ENCODE assay signal across 1 cellular context in the genomic region with DNA sequence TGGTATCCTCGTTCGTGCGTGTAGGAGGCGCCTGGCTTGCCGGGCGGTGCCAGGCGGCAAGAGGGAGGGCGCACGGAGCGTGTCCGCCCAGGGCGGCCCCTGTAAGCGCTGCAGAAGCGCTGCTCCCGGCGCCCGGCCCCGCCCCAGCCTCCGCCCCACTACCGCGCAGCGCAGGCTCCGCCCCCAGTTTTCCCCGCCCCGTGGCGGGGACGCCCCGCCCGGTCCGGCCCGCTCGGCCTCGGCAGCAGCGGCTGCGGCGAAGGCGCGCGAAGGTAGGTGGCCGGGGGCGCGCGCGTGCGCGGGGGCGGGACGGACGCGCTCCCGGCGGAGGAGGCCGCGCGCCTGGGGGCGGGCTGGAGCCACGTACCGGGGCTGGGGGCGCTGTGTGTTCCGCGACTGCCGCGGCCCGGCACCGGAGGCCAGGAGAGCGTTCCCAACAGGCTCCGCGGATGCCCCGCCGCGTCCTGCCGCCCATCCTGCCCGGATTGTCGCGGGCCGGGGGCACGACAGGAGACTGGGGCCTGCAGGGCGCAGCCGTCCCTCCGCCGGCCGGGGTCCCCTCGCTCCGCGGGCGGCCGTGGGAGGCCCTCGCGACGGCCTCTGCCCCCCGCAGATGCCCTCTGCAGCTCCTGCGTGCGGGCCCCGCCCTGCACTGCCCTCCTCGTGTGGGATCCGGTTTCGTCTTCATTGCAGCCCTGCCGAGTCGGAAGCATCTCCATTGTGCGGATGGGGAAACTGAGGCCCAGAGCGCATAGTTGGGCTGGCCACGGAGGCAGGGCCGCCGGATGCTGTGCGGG.
TF ChIP-seq lines count a peak whose summit lies in the region.

No MANE protein-coding gene starts in this region.

TF ChIP-seq in HepG2, 621 proteins besides CTCF, POLR2A, EP300 and RAD21 (continued from another document and continues in another):
- TF ChIP-seq, protein P1, sequence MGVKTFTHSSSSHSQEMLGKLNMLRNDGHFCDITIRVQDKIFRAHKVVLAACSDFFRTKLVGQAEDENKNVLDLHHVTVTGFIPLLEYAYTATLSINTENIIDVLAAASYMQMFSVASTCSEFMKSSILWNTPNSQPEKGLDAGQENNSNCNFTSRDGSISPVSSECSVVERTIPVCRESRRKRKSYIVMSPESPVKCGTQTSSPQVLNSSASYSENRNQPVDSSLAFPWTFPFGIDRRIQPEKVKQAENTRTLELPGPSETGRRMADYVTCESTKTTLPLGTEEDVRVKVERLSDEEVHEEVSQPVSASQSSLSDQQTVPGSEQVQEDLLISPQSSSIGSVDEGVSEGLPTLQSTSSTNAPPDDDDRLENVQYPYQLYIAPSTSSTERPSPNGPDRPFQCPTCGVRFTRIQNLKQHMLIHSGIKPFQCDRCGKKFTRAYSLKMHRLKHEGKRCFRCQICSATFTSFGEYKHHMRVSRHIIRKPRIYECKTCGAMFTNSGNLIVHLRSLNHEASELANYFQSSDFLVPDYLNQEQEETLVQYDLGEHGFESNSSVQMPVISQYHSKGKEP (CRISPR knock-in tag; IDR thresholded peaks at IDR 0.05), result no peak
- TF ChIP-seq FOXA3 (CRISPR knock-in tag; IDR thresholded peaks at IDR 0.05) (no peak), ZNF530 (CRISPR knock-in tag; IDR thresholded peaks at IDR 0.05; ENCODE audit: low read depth) (no peak), HNRNPH1 (optimal IDR thresholded peaks at IDR 0.05; ENCODE audit: low read depth, low read length) (no peak), THAP11 (CRISPR knock-in tag; IDR thresholded peaks at IDR 0.05) (no peak), ZNF879 (CRISPR knock-in tag; IDR thresholded peaks at IDR 0.05) (no peak), KAT7 (CRISPR knock-in tag; IDR thresholded peaks at IDR 0.05; ENCODE audit: borderline replicate concordance) (no peak), ZNF121 (CRISPR knock-in tag; IDR thresholded peaks at IDR 0.05) (no peak), ZMYM3 (CRISPR knock-in tag; IDR thresholded peaks at IDR 0.05) (peak; percentile 73; the same call in 1 of the 2 replicates), DNMT3B (CRISPR knock-in tag; conservative IDR thresholded peaks at IDR 0.05) (no peak), CHD2 (IDR thresholded peaks at IDR 0.05; ENCODE audit: low read depth, low read length) (no peak), TCF12 (IDR thresholded peaks at IDR 0.05) (no peak), TCF12 (CRISPR knock-in tag; IDR thresholded peaks at IDR 0.05) (0 out of 2 replicates have a peak, but pooled peaks have one; percentile 42), EEA1 (CRISPR knock-in tag; IDR thresholded peaks at IDR 0.05; ENCODE audit: borderline replicate concordance) (no peak; the same call in 1 of the 2 replicates), ZNF292 (CRISPR knock-in tag; IDR thresholded peaks at IDR 0.05; ENCODE audit: borderline replicate concordance, low read depth) (no peak), MAFF (IDR thresholded peaks at IDR 0.05; ENCODE audit: low read depth, low read length) (no peak), MXD4 (CRISPR knock-in tag; IDR thresholded peaks at IDR 0.05) (peak; percentile 36; the same call in 1 of the 2 replicates), CCAR2 (optimal IDR thresholded peaks at IDR 0.05; ENCODE audit: low read depth, low read length) (no peak), KLF15 (CRISPR knock-in tag; IDR thresholded peaks at IDR 0.05; ENCODE audit: borderline replicate concordance) (no peak), IKZF1 (IDR thresholded peaks at IDR 0.05) (no peak), ZNF780A (CRISPR knock-in tag; IDR thresholded peaks at IDR 0.05) (no peak), POLR2AphosphoS5 (IDR thresholded peaks at IDR 0.05; ENCODE audit: low read depth, low read length) (peak; percentile 33; the same call in 1 of the 2 replicates), ZNF83 (CRISPR knock-in tag; IDR thresholded peaks at IDR 0.05; ENCODE audit: borderline replicate concordance) (no peak), ARID2 (CRISPR knock-in tag; IDR thresholded peaks at IDR 0.05; ENCODE audit: borderline replicate concordance) (no peak), RARG (CRISPR knock-in tag; IDR thresholded peaks at IDR 0.05; ENCODE audit: low read depth) (no peak), IKZF4 (CRISPR knock-in tag; IDR thresholded peaks at IDR 0.05; ENCODE audit: borderline replicate concordance, low read depth, not compliant biosample characterization) (no peak), ZNF878 (CRISPR knock-in tag; IDR thresholded peaks at IDR 0.05) (no peak), SIX1 (CRISPR knock-in tag; IDR thresholded peaks at IDR 0.05; ENCODE audit: borderline replicate concordance) (no peak), ZBTB7B (CRISPR knock-in tag; IDR thresholded peaks at IDR 0.05) (no peak), ZNF510 (CRISPR knock-in tag; IDR thresholded peaks at IDR 0.05; ENCODE audit: low read depth) (no peak), ATF7-NPFF (CRISPR knock-in tag; IDR thresholded peaks at IDR 0.05; ENCODE audit: low read depth) (peak; percentile 64; the same call in 1 of the 2 replicates), RFXANK (CRISPR knock-in tag; IDR thresholded peaks at IDR 0.05) (no peak), ZBTB21 (CRISPR knock-in tag; IDR thresholded peaks at IDR 0.05) (no peak), KMT2A (CRISPR knock-in tag; IDR thresholded peaks at IDR 0.05) (no peak), ZNF724P (CRISPR knock-in tag; IDR thresholded peaks at IDR 0.05; ENCODE audit: borderline replicate concordance) (peak; percentile 15; the same call in 1 of the 2 replicates), CENPX (CRISPR knock-in tag; IDR thresholded peaks at IDR 0.05) (no peak), WIZ (CRISPR knock-in tag; IDR thresholded peaks at IDR 0.05) (no peak), SP4 (CRISPR knock-in tag; IDR thresholded peaks at IDR 0.05) (peak; percentile 81), DMAP1 (CRISPR knock-in tag; IDR thresholded peaks at IDR 0.05) (0 out of 2 replicates have a peak, but pooled peaks have one; percentile 25), ATF7 (IDR thresholded peaks at IDR 0.05) (no peak), ATF7 (CRISPR knock-in tag; IDR thresholded peaks at IDR 0.05) (no peak), ZNF570 (CRISPR knock-in tag; IDR thresholded peaks at IDR 0.05; ENCODE audit: borderline replicate concordance) (no peak), ZNF563 (CRISPR knock-in tag; IDR thresholded peaks at IDR 0.05) (peak; percentile 70; the same call in 1 of the 2 replicates), ZFP36 (IDR thresholded peaks at IDR 0.05; ENCODE audit: borderline replicate concordance, low read depth, low read length, partially characterized antibody) (no peak), KAT8 (CRISPR knock-in tag; IDR thresholded peaks at IDR 0.05) (0 out of 2 replicates have a peak, but pooled peaks have one; percentile 31), RARA (CRISPR knock-in tag; IDR thresholded peaks at IDR 0.05) (no peak), ZNF883 (CRISPR knock-in tag; IDR thresholded peaks at IDR 0.05; ENCODE audit: not compliant biosample characterization) (peak; percentile 15), TBX3 (IDR thresholded peaks at IDR 0.05; ENCODE audit: borderline replicate concordance) (no peak), ZNF160 (CRISPR knock-in tag; IDR thresholded peaks at IDR 0.05) (no peak), ZNF446 (CRISPR knock-in tag; IDR thresholded peaks at IDR 0.05) (0 out of 2 replicates have a peak, but pooled peaks have one; percentile 41), ZSCAN9 (CRISPR knock-in tag; IDR thresholded peaks at IDR 0.05; ENCODE audit: borderline replicate concordance) (no peak), PRPF4 (IDR thresholded peaks at IDR 0.05; ENCODE audit: low read depth, low read length, poor library complexity, severe bottlenecking) (no peak), ZNF792 (CRISPR knock-in tag; IDR thresholded peaks at IDR 0.05) (peak; percentile 42; the same call in 1 of the 2 replicates), KDM6A (CRISPR knock-in tag; IDR thresholded peaks at IDR 0.05; ENCODE audit: low read depth) (no peak), ERF (CRISPR knock-in tag; IDR thresholded peaks at IDR 0.05) (peak; percentile 70), FLYWCH1 (CRISPR knock-in tag; IDR thresholded peaks at IDR 0.05) (no peak)
- TF ChIP-seq, protein P2, sequence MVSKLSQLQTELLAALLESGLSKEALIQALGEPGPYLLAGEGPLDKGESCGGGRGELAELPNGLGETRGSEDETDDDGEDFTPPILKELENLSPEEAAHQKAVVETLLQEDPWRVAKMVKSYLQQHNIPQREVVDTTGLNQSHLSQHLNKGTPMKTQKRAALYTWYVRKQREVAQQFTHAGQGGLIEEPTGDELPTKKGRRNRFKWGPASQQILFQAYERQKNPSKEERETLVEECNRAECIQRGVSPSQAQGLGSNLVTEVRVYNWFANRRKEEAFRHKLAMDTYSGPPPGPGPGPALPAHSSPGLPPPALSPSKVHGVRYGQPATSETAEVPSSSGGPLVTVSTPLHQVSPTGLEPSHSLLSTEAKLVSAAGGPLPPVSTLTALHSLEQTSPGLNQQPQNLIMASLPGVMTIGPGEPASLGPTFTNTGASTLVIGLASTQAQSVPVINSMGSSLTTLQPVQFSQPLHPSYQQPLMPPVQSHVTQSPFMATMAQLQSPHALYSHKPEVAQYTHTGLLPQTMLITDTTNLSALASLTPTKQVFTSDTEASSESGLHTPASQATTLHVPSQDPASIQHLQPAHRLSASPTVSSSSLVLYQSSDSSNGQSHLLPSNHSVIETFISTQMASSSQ (IDR thresholded peaks at IDR 0.05; ENCODE audit: low read depth), result no peak
- TF ChIP-seq, protein P2 (CRISPR knock-in tag; IDR thresholded peaks at IDR 0.05; ENCODE audit: borderline replicate concordance), result no peak
- TF ChIP-seq, protein P3, sequence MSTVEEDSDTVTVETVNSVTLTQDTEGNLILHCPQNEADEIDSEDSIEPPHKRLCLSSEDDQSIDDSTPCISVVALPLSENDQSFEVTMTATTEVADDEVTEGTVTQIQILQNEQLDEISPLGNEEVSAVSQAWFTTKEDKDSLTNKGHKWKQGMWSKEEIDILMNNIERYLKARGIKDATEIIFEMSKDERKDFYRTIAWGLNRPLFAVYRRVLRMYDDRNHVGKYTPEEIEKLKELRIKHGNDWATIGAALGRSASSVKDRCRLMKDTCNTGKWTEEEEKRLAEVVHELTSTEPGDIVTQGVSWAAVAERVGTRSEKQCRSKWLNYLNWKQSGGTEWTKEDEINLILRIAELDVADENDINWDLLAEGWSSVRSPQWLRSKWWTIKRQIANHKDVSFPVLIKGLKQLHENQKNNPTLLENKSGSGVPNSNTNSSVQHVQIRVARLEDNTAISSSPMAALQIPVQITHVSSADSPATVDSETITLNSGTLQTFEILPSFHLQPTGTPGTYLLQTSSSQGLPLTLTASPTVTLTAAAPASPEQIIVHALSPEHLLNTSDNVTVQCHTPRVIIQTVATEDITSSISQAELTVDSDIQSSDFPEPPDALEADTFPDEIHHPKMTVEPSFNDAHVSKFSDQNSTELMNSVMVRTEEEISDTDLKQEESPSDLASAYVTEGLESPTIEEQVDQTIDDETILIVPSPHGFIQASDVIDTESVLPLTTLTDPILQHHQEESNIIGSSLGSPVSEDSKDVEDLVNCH (CRISPR knock-in tag; IDR thresholded peaks at IDR 0.05), result no peak
- TF ChIP-seq, protein P4, sequence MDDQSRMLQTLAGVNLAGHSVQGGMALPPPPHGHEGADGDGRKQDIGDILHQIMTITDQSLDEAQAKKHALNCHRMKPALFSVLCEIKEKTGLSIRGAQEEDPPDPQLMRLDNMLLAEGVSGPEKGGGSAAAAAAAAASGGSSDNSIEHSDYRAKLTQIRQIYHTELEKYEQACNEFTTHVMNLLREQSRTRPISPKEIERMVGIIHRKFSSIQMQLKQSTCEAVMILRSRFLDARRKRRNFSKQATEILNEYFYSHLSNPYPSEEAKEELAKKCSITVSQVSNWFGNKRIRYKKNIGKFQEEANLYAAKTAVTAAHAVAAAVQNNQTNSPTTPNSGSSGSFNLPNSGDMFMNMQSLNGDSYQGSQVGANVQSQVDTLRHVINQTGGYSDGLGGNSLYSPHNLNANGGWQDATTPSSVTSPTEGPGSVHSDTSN (CRISPR knock-in tag; IDR thresholded peaks at IDR 0.05; ENCODE audit: borderline replicate concordance), result no peak
- TF ChIP-seq, protein P5, sequence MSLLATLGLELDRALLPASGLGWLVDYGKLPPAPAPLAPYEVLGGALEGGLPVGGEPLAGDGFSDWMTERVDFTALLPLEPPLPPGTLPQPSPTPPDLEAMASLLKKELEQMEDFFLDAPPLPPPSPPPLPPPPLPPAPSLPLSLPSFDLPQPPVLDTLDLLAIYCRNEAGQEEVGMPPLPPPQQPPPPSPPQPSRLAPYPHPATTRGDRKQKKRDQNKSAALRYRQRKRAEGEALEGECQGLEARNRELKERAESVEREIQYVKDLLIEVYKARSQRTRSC (CRISPR knock-in tag; IDR thresholded peaks at IDR 0.05; ENCODE audit: low read depth), result no peak
- TF ChIP-seq, protein P6, sequence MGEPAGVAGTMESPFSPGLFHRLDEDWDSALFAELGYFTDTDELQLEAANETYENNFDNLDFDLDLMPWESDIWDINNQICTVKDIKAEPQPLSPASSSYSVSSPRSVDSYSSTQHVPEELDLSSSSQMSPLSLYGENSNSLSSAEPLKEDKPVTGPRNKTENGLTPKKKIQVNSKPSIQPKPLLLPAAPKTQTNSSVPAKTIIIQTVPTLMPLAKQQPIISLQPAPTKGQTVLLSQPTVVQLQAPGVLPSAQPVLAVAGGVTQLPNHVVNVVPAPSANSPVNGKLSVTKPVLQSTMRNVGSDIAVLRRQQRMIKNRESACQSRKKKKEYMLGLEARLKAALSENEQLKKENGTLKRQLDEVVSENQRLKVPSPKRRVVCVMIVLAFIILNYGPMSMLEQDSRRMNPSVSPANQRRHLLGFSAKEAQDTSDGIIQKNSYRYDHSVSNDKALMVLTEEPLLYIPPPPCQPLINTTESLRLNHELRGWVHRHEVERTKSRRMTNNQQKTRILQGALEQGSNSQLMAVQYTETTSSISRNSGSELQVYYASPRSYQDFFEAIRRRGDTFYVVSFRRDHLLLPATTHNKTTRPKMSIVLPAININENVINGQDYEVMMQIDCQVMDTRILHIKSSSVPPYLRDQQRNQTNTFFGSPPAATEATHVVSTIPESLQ (CRISPR knock-in tag; conservative IDR thresholded peaks at IDR 0.05), result no peak
- TF ChIP-seq, protein P7, sequence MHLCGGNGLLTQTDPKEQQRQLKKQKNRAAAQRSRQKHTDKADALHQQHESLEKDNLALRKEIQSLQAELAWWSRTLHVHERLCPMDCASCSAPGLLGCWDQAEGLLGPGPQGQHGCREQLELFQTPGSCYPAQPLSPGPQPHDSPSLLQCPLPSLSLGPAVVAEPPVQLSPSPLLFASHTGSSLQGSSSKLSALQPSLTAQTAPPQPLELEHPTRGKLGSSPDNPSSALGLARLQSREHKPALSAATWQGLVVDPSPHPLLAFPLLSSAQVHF (CRISPR knock-in tag; IDR thresholded peaks at IDR 0.05), result no peak
